Comparison of ENCODE assay signal across 8 cellular contexts in the genomic region with DNA sequence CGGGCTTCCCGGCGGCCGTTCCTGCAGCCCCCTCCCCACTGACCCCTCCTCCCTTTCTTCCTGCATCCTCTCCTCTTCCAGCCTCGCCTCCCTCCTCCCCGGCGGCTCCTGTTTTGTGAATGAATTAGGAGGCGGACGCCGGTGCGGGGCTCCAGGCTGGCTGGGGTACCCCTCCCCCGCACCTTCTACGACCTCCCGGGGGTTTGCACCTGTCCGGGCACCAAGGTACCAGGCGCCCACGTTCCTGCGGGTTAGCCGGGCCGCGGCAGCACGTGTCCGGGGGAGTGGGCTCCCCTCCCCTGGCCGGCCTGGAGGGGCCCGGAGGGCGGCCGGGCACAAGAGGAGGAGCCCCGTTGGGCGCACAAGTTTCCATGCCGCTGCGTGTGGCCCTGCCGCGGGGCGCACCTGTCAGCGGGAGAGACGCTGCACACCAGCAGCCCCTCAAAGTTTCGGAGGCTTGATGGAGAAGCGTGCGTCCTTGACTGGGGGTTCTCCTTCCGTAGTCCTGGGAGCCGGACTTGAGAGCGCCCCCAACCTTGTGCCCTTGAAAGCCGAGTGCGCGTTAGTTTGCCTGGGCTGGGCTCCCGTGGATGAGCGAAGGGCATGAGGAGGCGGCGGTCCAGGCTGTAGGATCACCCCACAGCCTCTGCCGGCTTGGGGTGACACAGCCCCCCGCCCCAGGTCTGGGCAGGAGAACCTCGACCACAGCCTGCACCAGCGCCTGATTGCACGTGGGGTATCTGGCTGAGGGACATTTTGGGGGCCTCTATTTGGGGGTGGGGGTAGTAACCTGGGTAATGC. TPM values are rescaled to one million over a fixed set of nuclear protein-coding genes. Genes with fewer than 3 reads are reported as not detected.
DNase-seq lines count a peak whose midpoint lies in the region; ATAC-seq, FAIRE-seq and TF ChIP-seq lines count a peak whose summit lies in the region.

No MANE protein-coding gene starts in this region.

- no peaks in the 10 kb centered on the region for H3K79me2 ChIP-seq in hepatocyte

- under 1% methylated on average over 48 of the region's 54 CpGs for WGBS in hepatocyte (ENCODE audit: low lambda C conversion rate, missing lambda C conversion rate)
- 1% methylated on average over 40 to 54 of the region's 54 CpGs for WGBS in small intestine, 3 donors

- peaks cover 21% of the 10 kb centered on the region for H3K4me1 Mint-ChIP-seq in activated T-cell treated with anti-CD3 and anti-CD28 coated beads, Interleukin-2, amount 50 U/mL, for 24 hours (ENCODE audit: low read depth)
- peaks cover 20% of the 10 kb centered on the region for H3K4me1 Mint-ChIP-seq in activated CD8-positive, alpha-beta T cell treated with anti-CD3 and anti-CD28 coated beads, Interleukin-2, amount 10 ng/mL, durations not matched to agents 7 days and 5 days (ENCODE audit: low read depth)

- TF ChIP-seq CTCF in hepatocyte (IDR thresholded peaks at IDR 0.05; ENCODE audit: poor library complexity): no peak

- peaks cover 18% of the 10 kb centered on the region for H3K36me3 Mint-ChIP-seq in activated T-cell treated with anti-CD3 and anti-CD28 coated beads, Interleukin-2, amount 50 U/mL, for 24 hours (ENCODE audit: low read depth)
- H3K36me3 Mint-ChIP-seq in activated CD8-positive, alpha-beta T cell treated with anti-CD3 and anti-CD28 coated beads, Interleukin-2, amount 10 ng/mL, durations not matched to agents 7 days and 5 days (ENCODE audit: low read depth): peaks cover 3% of the 10 kb centered on the region

- no peak overlapping the region for H3K27ac Mint-ChIP-seq in activated T-cell treated with anti-CD3 and anti-CD28 coated beads, Interleukin-2, amount 50 U/mL, for 24 hours
- no peak overlapping the region for H3K27ac Mint-ChIP-seq in activated CD8-positive, alpha-beta T cell treated with anti-CD3 and anti-CD28 coated beads, Interleukin-2, amount 10 ng/mL, durations not matched to agents 7 days and 5 days

- H3K4me1 ChIP-seq in hepatocyte (ENCODE audit: insufficient read depth) (peaks cover 25% of the 10 kb centered on the region), small intestine (ENCODE audit: control insufficient read depth in 2 of 2, insufficient read depth in 1 of 2, low read depth in 1 of 2, low read length in 1 of 2) (peaks cover 0 to 14% of the 10 kb centered on the region in 2 donors)

- no peak for FAIRE-seq in small intestine (lab: Jason Lieb, UNC)

- no peaks in the 10 kb centered on the region for H3K9me3 Mint-ChIP-seq in activated T-cell treated with anti-CD3 and anti-CD28 coated beads, Interleukin-2, amount 50 U/mL, for 24 hours
- no peaks in the 10 kb centered on the region for H3K9me3 Mint-ChIP-seq in activated CD8-positive, alpha-beta T cell treated with anti-CD3 and anti-CD28 coated beads, Interleukin-2, amount 10 ng/mL, durations not matched to agents 7 days and 5 days (ENCODE audit: insufficient read depth)

- peak overlapping the region; percentile 98 for H3K4me2 ChIP-seq in hepatocyte

- no peaks in the 10 kb centered on the region for H3K9me3 ChIP-seq in hepatocyte (ENCODE audit: low read depth)
- no peaks in the 10 kb centered on the region for H3K9me3 ChIP-seq in small intestine (ENCODE audit: control insufficient read depth, low read depth)

- H3K27ac ChIP-seq in hepatocyte: no peak overlapping the region
- no peak overlapping the region for H3K27ac ChIP-seq in small intestine (ENCODE audit: low read depth in 1 of 2, low read length in 1 of 2)

- peaks cover 8% of the 10 kb centered on the region for H4K20me1 ChIP-seq in hepatocyte (ENCODE audit: insufficient read depth, poor library complexity, severe bottlenecking)

- no peak overlapping the region for H2AFZ ChIP-seq in hepatocyte

- DNase-seq in activated T-cell treated with anti-CD3 and anti-CD28 coated beads, Interleukin-2, amount 50 U/mL, for 24 hours: peak; percentile 46
- DNase-seq in activated T-cell treated with anti-CD3 and anti-CD28 coated beads for 4 hours: no peak
- no peak for DNase-seq in activated CD8-positive, alpha-beta T cell treated with anti-CD3 and anti-CD28 coated beads, Interleukin-2, amount 10 ng/mL, durations not matched to agents 7 days and 5 days
- no peak for DNase-seq in hepatocyte (ENCODE audit: low spot score)
- DNase-seq in small intestine: peak; percentile 17
- DNase-seq in stimulated activated CD4-positive, alpha-beta T cell treated with anti-CD3 and anti-CD28 coated beads, Interleukin-4, amount 100 ng/mL, for 24 hours: no peak

- peak overlapping the region; percentile 39 for H3K4me3 ChIP-seq in hepatocyte
- peak overlapping the region; percentile 37 to 54 for H3K4me3 ChIP-seq in small intestine (ENCODE audit: low read depth in 1 of 2, low read length in 2 of 2)

- peak overlapping the region; percentile 65 for H3K4me3 Mint-ChIP-seq in activated T-cell treated with anti-CD3 and anti-CD28 coated beads, Interleukin-2, amount 50 U/mL, for 24 hours
- H3K4me3 Mint-ChIP-seq in activated CD8-positive, alpha-beta T cell treated with anti-CD3 and anti-CD28 coated beads, Interleukin-2, amount 10 ng/mL, durations not matched to agents 7 days and 5 days: peak overlapping the region; percentile 40

- POLR2A ChIA-PET in activated CD8-positive, alpha-beta T cell treated with anti-CD3 and anti-CD28 coated beads, Interleukin-2, amount 10 ng/mL, durations not matched to agents 7 days and 5 days (lab: Charles Lee): interaction anchor here (1.2 kb wide), 1 partner anchor 25 kb away, joined by 5 read pairs; no protein-coding TSS in a partner anchor

- H3K27me3 Mint-ChIP-seq in activated T-cell treated with anti-CD3 and anti-CD28 coated beads, Interleukin-2, amount 50 U/mL, for 24 hours: peaks cover 49% of the 10 kb centered on the region
- H3K27me3 Mint-ChIP-seq in activated CD8-positive, alpha-beta T cell treated with anti-CD3 and anti-CD28 coated beads, Interleukin-2, amount 10 ng/mL, durations not matched to agents 7 days and 5 days (ENCODE audit: low read depth): peaks cover 35% of the 10 kb centered on the region

- peak; percentile 17 for ATAC-seq in activated CD8-positive, alpha-beta T cell treated with anti-CD3 and anti-CD28 coated beads, Interleukin-2, amount 10 ng/mL, durations not matched to agents 7 days and 5 days
- ATAC-seq in GM19035 (IDR thresholded peaks at IDR 0.05; ENCODE audit: unreplicated experiment): no peak
- no peak for ATAC-seq in HG03045 (IDR thresholded peaks at IDR 0.05; ENCODE audit: unreplicated experiment)

- CTCF ChIA-PET in activated CD8-positive, alpha-beta T cell treated with anti-CD3 and anti-CD28 coated beads, Interleukin-2, amount 10 ng/mL, durations not matched to agents 7 days and 5 days (lab: Charles Lee): interaction anchor here (1.1 to 2.1 kb wide), 6 partner anchors 17 to 516 kb away, joined by 3 to 10 read pairs (median 6); a partner anchor contains a TSS

- no peaks in the 10 kb centered on the region for H3K36me3 ChIP-seq in hepatocyte (replicated peaks; ENCODE audit: insufficient read depth, low read depth)
- peaks cover 0 to 6% of the 10 kb centered on the region in 2 donors for H3K36me3 ChIP-seq in small intestine (ENCODE audit: control insufficient read depth in 2 of 2, insufficient read depth in 2 of 2, low read length in 2 of 2)

- H3K27me3 ChIP-seq in hepatocyte: peaks cover 31% of the 10 kb centered on the region
- peaks cover 0 to 2% of the 10 kb centered on the region in 2 donors for H3K27me3 ChIP-seq in small intestine (ENCODE audit: control insufficient read depth in 2 of 2, insufficient read depth in 2 of 2, low read length in 2 of 2)

- no peaks in the 10 kb centered on the region for H3K9me2 ChIP-seq in hepatocyte (replicated peaks; ENCODE audit: insufficient read depth)

RNA-seq across cellular contexts. Expression of a gene that starts 1.2 kb away (rescaled TPM):
- total RNA-seq in activated CD8-positive, alpha-beta T cell treated with anti-CD3 and anti-CD28 coated beads, Interleukin-2, amount 10 ng/mL, durations not matched to agents 7 days and 5 days: under 1 TPM; 0.44 to 0.47 TPM
- total RNA-seq in hepatocyte: 0.53 and 0.60 TPM in 2 replicates
- polyA plus RNA-seq in hepatocyte: 0.19 TPM in 1 of 2 replicates, not detected in the other
- polyA plus RNA-seq in small intestine: 1 to 10 TPM in 2 of 3 donors, under 1 TPM in 1; 0.67 to 5.3 (median 1.1) TPM

RNA-seq across cellular contexts. Expression of a gene that starts 25.7 kb away (rescaled TPM):
- total RNA-seq in activated CD8-positive, alpha-beta T cell treated with anti-CD3 and anti-CD28 coated beads, Interleukin-2, amount 10 ng/mL, durations not matched to agents 7 days and 5 days: 100 to 1,000 TPM; 132 to 143 TPM
- 80.0 and 121 TPM in 2 replicates for total RNA-seq in hepatocyte
- 67.8 and 83.6 TPM in 2 replicates for polyA plus RNA-seq in hepatocyte
- polyA plus RNA-seq in small intestine: 10 to 100 TPM; 62.4 to 81.9 (median 67.3) TPM

RNA-seq across cellular contexts. Expression of a gene that starts 25.8 kb away (rescaled TPM):
- 10 to 100 TPM; 56.3 to 59.7 TPM for total RNA-seq in activated CD8-positive, alpha-beta T cell treated with anti-CD3 and anti-CD28 coated beads, Interleukin-2, amount 10 ng/mL, durations not matched to agents 7 days and 5 days
- total RNA-seq in hepatocyte: 12.7 and 21.6 TPM in 2 replicates
- polyA plus RNA-seq in hepatocyte (41.4 and 43.0 TPM in 2 replicates), small intestine (10 to 100 TPM in 2 of 3 donors, 1 to 10 TPM in 1; 6.3 to 24.4 (median 13.8) TPM)

Comparison
In these comparisons a context has a peak if more than half of its experiments do, and no peak if none do; other contexts are left out.
1. DNase-seq: peak in activated T-cell treated with anti-CD3 and anti-CD28 coated beads, Interleukin-2, amount 50 U/mL, for 24 hours (single experiment) and small intestine (single experiment); none in activated T-cell treated with anti-CD3 and anti-CD28 coated beads for 4 hours (single experiment), activated CD8-positive, alpha-beta T cell treated with anti-CD3 and anti-CD28 coated beads, Interleukin-2, amount 10 ng/mL, durations not matched to agents 7 days and 5 days (single experiment), hepatocyte (single experiment) and stimulated activated CD4-positive, alpha-beta T cell treated with anti-CD3 and anti-CD28 coated beads, Interleukin-4, amount 100 ng/mL, for 24 hours (single experiment).